Comparison of ENCODE assay signal across 18 cellular contexts in genomic region chr19:3120611-3121231, GRCh38. TPM values are rescaled to one million over a fixed set of nuclear protein-coding genes. Genes with fewer than 3 reads are reported as not detected.
A peak's percentile ranks its signal among the peaks of the same experiment; 100 is the strongest.
DNase-seq lines count a peak whose midpoint lies in the region; ATAC-seq, FAIRE-seq and TF ChIP-seq lines count a peak whose summit lies in the region.
"Had no signal": no experiment of that assay in that cellular context is flagged by ENCODE, and none has a peak within 500 bp of the region (broad histone marks: within the 10 kb centered on the region; RNA-seq: fewer than 3 reads in every experiment).

No MANE protein-coding gene starts in this region.

- H3K9me3 ChIP-seq in left ventricle myocardium inferior (replicated peaks) (no peaks in the 10 kb centered on the region), K562 (replicated peaks; ENCODE audit: control insufficient read depth, insufficient read depth, low read depth, low read length) (no peaks in the 10 kb centered on the region), neuronal stem cell (replicated peaks in 1 of 2; ENCODE audit: control insufficient read depth in 2 of 2, insufficient read depth in 1 of 2, low read depth in 1 of 2, low read length in 2 of 2) (peaks cover 0 to 2% of the 10 kb centered on the region in 2 donors), mesenchymal stem cell (ENCODE audit: control insufficient read depth, low read length) (no peaks in the 10 kb centered on the region), lower lobe of right lung (no peaks in the 10 kb centered on the region)
- H3K9me3 ChIP-seq: SJCRH30 had no signal

- H4K20me1 ChIP-seq in K562 (replicated peaks; ENCODE audit: control insufficient read depth, insufficient read depth, low read length) = no peaks in the 10 kb centered on the region

- H4K8ac ChIP-seq in neuronal stem cell (ENCODE audit: low read depth, low read length) (no peak overlapping the region), mesenchymal stem cell (ENCODE audit: low read length) (no peak overlapping the region)

- no peak overlapping the region for H2AFZ ChIP-seq in K562 (ENCODE audit: low read depth, low read length)
- no peak overlapping the region for H2AFZ ChIP-seq in neuronal stem cell (ENCODE audit: low read length)
- no peak overlapping the region for H2AFZ ChIP-seq in mesenchymal stem cell (ENCODE audit: low read depth, low read length)

- peaks cover 63% of the 10 kb centered on the region for H3K36me3 ChIP-seq in left ventricle myocardium inferior
- H3K36me3 ChIP-seq in K562 (ENCODE audit: control insufficient read depth, insufficient read depth, low read length) = peaks cover 19% of the 10 kb centered on the region; the same call in 1 of the 3 replicates
- peaks cover 0 to 10% of the 10 kb centered on the region in 2 donors for H3K36me3 ChIP-seq in neuronal stem cell (replicated peaks in 1 of 2; ENCODE audit: control insufficient read depth in 2 of 2, insufficient read depth in 2 of 2, low read length in 2 of 2)
- peaks cover 20 to 75% of the 10 kb centered on the region in 2 experiments for H3K36me3 ChIP-seq in mesenchymal stem cell (ENCODE audit: control insufficient read depth in 1 of 2, insufficient read depth in 2 of 2, low read depth in 1 of 2, low read length in 2 of 2)
- peaks cover 53% of the 10 kb centered on the region for H3K36me3 ChIP-seq in lower lobe of right lung
- H3K36me3 ChIP-seq: SJCRH30 had no signal

- no peak overlapping the region for H2BK12ac ChIP-seq in neuronal stem cell (ENCODE audit: low read length)
- no peak overlapping the region for H2BK12ac ChIP-seq in mesenchymal stem cell (ENCODE audit: low read length in 2 of 2)

- no peaks in the 10 kb centered on the region for H3K79me2 ChIP-seq in K562 (ENCODE audit: control insufficient read depth, insufficient read depth, low read length)

- H3K23ac ChIP-seq in neuronal stem cell (ENCODE audit: low read depth, low read length, poor library complexity) (peak overlapping the region; percentile 55), mesenchymal stem cell (ENCODE audit: low read length in 2 of 2) (no peak overlapping the region)

- H4K91ac ChIP-seq in neuronal stem cell (ENCODE audit: low read depth, low read length, poor library complexity) (no peak overlapping the region), mesenchymal stem cell (ENCODE audit: low read length) (no peak overlapping the region)

- TF ChIP-seq EP300 in K562 (IDR thresholded peaks at IDR 0.05; ENCODE audit: low read length) = no peak

- no peak overlapping the region for H2BK15ac ChIP-seq in neuronal stem cell (ENCODE audit: low read length)
- no peak overlapping the region for H2BK15ac ChIP-seq in mesenchymal stem cell (ENCODE audit: low read depth, poor library complexity, severe bottlenecking)

- CTCF ChIA-PET in K562 (lab: Yijun Ruan, JAX; ENCODE audit: low intra/inter-chr PET ratio) = no interaction called here

- H3K27ac ChIP-seq in left ventricle myocardium inferior (replicated peaks) (no peak overlapping the region), K562 (ENCODE audit: extremely low read depth, low read depth, low read length) (no peak overlapping the region), neuronal stem cell (replicated peaks; ENCODE audit: low read length) (no peak overlapping the region), mesenchymal stem cell (ENCODE audit: low read length, poor library complexity, severe bottlenecking) (no peak overlapping the region), lower lobe of right lung (no peak overlapping the region)
- H3K27ac ChIP-seq: 22Rv1, SJCRH30 had no signal

- H3K9ac ChIP-seq in K562 (ENCODE audit: insufficient read depth in 1 of 2, low read depth in 2 of 2, low read length in 2 of 2) (no peak overlapping the region; a peak in 1 of 4 replicates), neuronal stem cell (ENCODE audit: low read depth, low read length, poor library complexity) (no peak overlapping the region), mesenchymal stem cell (ENCODE audit: low read length) (no peak overlapping the region)

- no peak overlapping the region for H2BK120ac ChIP-seq in neuronal stem cell (ENCODE audit: low read depth, low read length)
- no peak overlapping the region for H2BK120ac ChIP-seq in mesenchymal stem cell (ENCODE audit: low read depth, low read length)

- in situ Hi-C loops in K562 (cut with MboI) = no loop called here

- 98% methylated on average over 17 of the region's 31 CpGs for WGBS in K562 (ENCODE audit: insufficient coverage, low coverage, missing lambda C conversion rate)
- WGBS in neuronal stem cell (ENCODE audit: extremely low coverage in 2 of 2, insufficient read length in 2 of 2, insufficient replicate concordance in 1 of 2), 2 donors = no CpG with 5 or more reads among the region's 31 CpGs
- 98% methylated on average over 31 of the region's 31 CpGs for WGBS in mesenchymal stem cell

- H3K27me3 ChIP-seq in left ventricle myocardium inferior (ENCODE audit: low read depth) (no peaks in the 10 kb centered on the region), K562 (ENCODE audit: control insufficient read depth in 2 of 2, insufficient read depth in 2 of 2, low read length in 2 of 2) (no peaks in the 10 kb centered on the region), neuronal stem cell (ENCODE audit: control insufficient read depth in 3 of 3, insufficient read depth in 3 of 3, low read depth in 1 of 3, low read length in 3 of 3) (no peaks in the 10 kb centered on the region), mesenchymal stem cell (ENCODE audit: control insufficient read depth in 1 of 2, insufficient read depth in 1 of 2, low read length in 2 of 2) (no peaks in the 10 kb centered on the region), lower lobe of right lung (ENCODE audit: low read depth) (no peaks in the 10 kb centered on the region)
- H3K27me3 ChIP-seq: SJCRH30 had no signal

- FAIRE-seq in K562 (lab: Jason Lieb, UNC) = no peak
- FAIRE-seq: H1 had no signal

- H3K4me1 ChIP-seq in left ventricle myocardium inferior (peaks cover 11% of the 10 kb centered on the region), K562 (replicated peaks in 1 of 2; ENCODE audit: control insufficient read depth in 2 of 2, insufficient read depth in 2 of 2, low read length in 2 of 2) (peaks cover 0 to 40% of the 10 kb centered on the region in 2 experiments; a peak in 2 of 5 replicates), neuronal stem cell (ENCODE audit: control insufficient read depth in 2 of 2, insufficient read depth in 1 of 2, low read depth in 1 of 2, low read length in 2 of 2) (peaks cover 3 to 5% of the 10 kb centered on the region in 2 donors), mesenchymal stem cell (ENCODE audit: control insufficient read depth, insufficient read depth, low read depth, low read length) (peaks cover 26% of the 10 kb centered on the region), lower lobe of right lung (peaks cover 5% of the 10 kb centered on the region)
- H3K4me1 ChIP-seq: SJCRH30 had no signal

- H3K79me1 ChIP-seq in neuronal stem cell (ENCODE audit: low read depth, low read length) (peaks cover 3% of the 10 kb centered on the region), mesenchymal stem cell (replicated peaks; ENCODE audit: low read length, poor library complexity, severe bottlenecking) (peaks cover 43% of the 10 kb centered on the region)

- no peak overlapping the region for H3K18ac ChIP-seq in neuronal stem cell (ENCODE audit: low read length)
- no peak overlapping the region for H3K18ac ChIP-seq in mesenchymal stem cell (ENCODE audit: low read depth in 1 of 2, low read length in 2 of 2)

- H2BK5ac ChIP-seq in neuronal stem cell (ENCODE audit: low read length) (no peak overlapping the region), mesenchymal stem cell (ENCODE audit: low read depth, low read length, poor library complexity, severe bottlenecking) (no peak overlapping the region)

- no peak for TF ChIP-seq CTCF in left ventricle myocardium inferior (IDR thresholded peaks at IDR 0.05; ENCODE audit: borderline replicate concordance)
- no peak for TF ChIP-seq CTCF in K562 (IDR thresholded peaks at IDR 0.05 in 2 of 3, conservative IDR thresholded peaks at IDR 0.05 in 1 of 3; ENCODE audit: insufficient read depth in 2 of 3, low read depth in 1 of 3, low read length in 3 of 3)
- no peak for TF ChIP-seq CTCF in lower lobe of right lung (IDR thresholded peaks at IDR 0.05)

- H3K4me3 ChIP-seq in left ventricle myocardium inferior = no peak overlapping the region
- no peak overlapping the region for H3K4me3 ChIP-seq in K562
- H3K4me3 ChIP-seq in neuronal stem cell (ENCODE audit: low read length in 2 of 2) = no peak overlapping the region
- no peak overlapping the region for H3K4me3 ChIP-seq in mesenchymal stem cell (ENCODE audit: insufficient read depth in 1 of 2, low read depth in 1 of 2, low read length in 2 of 2)
- H3K4me3 ChIP-seq in lower lobe of right lung = no peak overlapping the region
- H3K4me3 ChIP-seq: SJCRH30 had no signal

- no peak overlapping the region for H2AK5ac ChIP-seq in neuronal stem cell (ENCODE audit: low read depth, low read length)
- H2AK5ac ChIP-seq in mesenchymal stem cell (ENCODE audit: low read length, severe bottlenecking) = no peak overlapping the region

- BruUV-seq in K562 (replicated peaks; lab: Mats Ljungman, UMichigan) = no TSS peak

- no peak for TF ChIP-seq RAD21 in K562 (CRISPR knock-in tag; conservative IDR thresholded peaks at IDR 0.05 in 1 of 2, IDR thresholded peaks at IDR 0.05 in 1 of 2)

- DNase-seq in Right ventricle myocardium inferior (ENCODE audit: missing footprints) = peak; percentile 45
- DNase-seq in left ventricle myocardium inferior = no peak
- DNase-seq in K562 (ENCODE audit: extremely low read depth in 1 of 4, low spot score in 3 of 4) = no peak
- no peak for DNase-seq in neuronal stem cell (ENCODE audit: low spot score)
- no peak for DNase-seq in mesenchymal stem cell
- DNase-seq in lower lobe of right lung = no peak
- DNase-seq: AML-193, DMS79, NCI-H1417 treated with DMSO at 0.1 percent for 48 hours, NCI-H187 treated with DMSO at 0.1 percent for 48 hours, NCI-H2227 treated with DMSO at 0.1 percent for 48 hours, NCI-H510A treated with DMSO at 0.1 percent for 48 hours, NCI-H774, OCI-M1, SJCRH30 had no signal

- H3K14ac ChIP-seq in neuronal stem cell (ENCODE audit: low read length) (no peak overlapping the region), mesenchymal stem cell (ENCODE audit: low read length in 2 of 2) (no peak overlapping the region)

- intact Hi-C loops in Right ventricle myocardium inferior (cut with DNase I) = no loop called here
- intact Hi-C loops in left ventricle myocardium inferior (cut with micrococcal nuclease) = no loop called here
- intact Hi-C loops in K562 (cut with micrococcal nuclease) = no loop called here
- intact Hi-C loops in lower lobe of right lung (cut with DNase I) = no loop called here

- H3K4me2 ChIP-seq in K562 (ENCODE audit: insufficient read depth, low read length) (no peak overlapping the region), neuronal stem cell (ENCODE audit: insufficient read depth, low read length, poor library complexity, severe bottlenecking) (no peak overlapping the region), mesenchymal stem cell (ENCODE audit: low read length, poor library complexity, severe bottlenecking) (no peak overlapping the region)

- TF ChIP-seq POLR2A in K562 (conservative IDR thresholded peaks at IDR 0.05) = no peak

- POLR2A ChIA-PET in K562 (lab: Yijun Ruan, JAX) = interaction anchor here (0.6 to 1.3 kb wide), 2 partner anchors 133 to 170 kb away, joined by 3 to 4 read pairs; no protein-coding TSS in a partner anchor

- no peaks in the 10 kb centered on the region for H3K9me1 ChIP-seq in K562 (ENCODE audit: control insufficient read depth, insufficient read depth, low read length)

- ATAC-seq in Right ventricle myocardium inferior = no peak
- ATAC-seq in K562 = no peak
- no peak for ATAC-seq in lower lobe of right lung

- no peak overlapping the region for H3K4ac ChIP-seq in neuronal stem cell (ENCODE audit: low read length)
- no peak overlapping the region for H3K4ac ChIP-seq in mesenchymal stem cell (ENCODE audit: low read depth in 1 of 2, low read length in 2 of 2)

RNA-seq across cellular contexts. Expression of gene GNA15, which starts 15.1 kb away (rescaled TPM):
- total RNA-seq in Right ventricle myocardium inferior (2.9 TPM), left ventricle myocardium inferior (1.2 TPM), K562 (2014; rRNA removed) (0.09 TPM in 1 of 2 replicates, not detected in the other), K562 (2014; rRNA removed; fragmentation: Illumina TruSeq; extraction: Trizol) (0.07 and 0.13 TPM in 2 replicates), K562 (2015; rRNA removed; fragmentation: Illumina TruSeq; extraction: Trizol) (0.19 and 0.22 TPM in 2 replicates), K562 (2021) (0.13 and 0.24 TPM in 2 replicates), lower lobe of right lung (24.2 TPM)
- total RNA-seq in K562 (2011; cell fraction: chromatin; rRNA removed; ENCODE audit: low replicate concordance) = 0.35 TPM in 1 of 2 replicates, not detected in the other
- total RNA-seq in K562 (2011; cell fraction: nucleolus; rRNA removed) = 0.13 and 0.17 TPM in 2 replicates
- not detected in 2 replicates for total RNA-seq in K562 (2011; cell fraction: nucleoplasm; rRNA removed)
- polyA plus RNA-seq in K562 (2011; rRNA removed) (0.19 and 0.22 TPM in 2 replicates), K562 (2014; fragmentation: Illumina TruSeq; extraction: Trizol) (0.10 and 0.22 TPM in 2 replicates), K562 (2014; fragmentation: Nextera tagmentation; extraction: Ambion mirVana) (under 1 TPM in 1 of 2 experiments, not detected in 1; 0.03 TPM), K562 (2014; rRNA removed) (0.11 and 0.35 TPM in 2 replicates)
- 0.18 and 0.25 TPM in 2 replicates for polyA plus RNA-seq in K562 (2011; cell fraction: cytosol; rRNA removed)
- polyA plus RNA-seq in K562 (2011; cell fraction: nucleus; rRNA removed) = 0.29 and 0.40 TPM in 2 replicates
- 0.65 and 0.76 TPM in 2 replicates for polyA plus RNA-seq in K562 (2012)
- 0.27 TPM in 1 of 2 replicates, not detected in the other for polyA minus RNA-seq in K562 (2011; rRNA and poly(A)+ RNA removed)
- not detected in 2 replicates for polyA minus RNA-seq in K562 (2011; cell fraction: cytosol; rRNA and poly(A)+ RNA removed)
- 0.13 TPM in 1 of 2 replicates, not detected in the other for polyA minus RNA-seq in K562 (2011; cell fraction: nucleus; rRNA and poly(A)+ RNA removed)
- polyA plus RNA-seq in neuronal stem cell (2013, experiment 1 of 2) = 0.01 TPM
- not detected for polyA plus RNA-seq in neuronal stem cell (2013, experiment 2 of 2)
- 0.03 TPM for polyA plus RNA-seq in mesenchymal stem cell (2013, experiment 1 of 2)
- 0.03 TPM for polyA plus RNA-seq in mesenchymal stem cell (2013, experiment 2 of 2)

RNA-seq across cellular contexts. Expression of gene GNA11, which starts 26.6 kb away (rescaled TPM):
- total RNA-seq in Right ventricle myocardium inferior = 64.7 TPM
- total RNA-seq in left ventricle myocardium inferior = 58.1 TPM
- 18.8 and 42.3 TPM in 2 replicates for total RNA-seq in K562 (2011; cell fraction: chromatin; rRNA removed; ENCODE audit: low replicate concordance)
- 20.7 and 22.8 TPM in 2 replicates for total RNA-seq in K562 (2011; cell fraction: nucleolus; rRNA removed)
- 12.6 and 17.6 TPM in 2 replicates for total RNA-seq in K562 (2011; cell fraction: nucleoplasm; rRNA removed)
- 14.5 and 19.3 TPM in 2 replicates for total RNA-seq in K562 (2014; rRNA removed)
- 7.0 and 12.7 TPM in 2 replicates for total RNA-seq in K562 (2014; rRNA removed; fragmentation: Illumina TruSeq; extraction: Trizol)
- 13.4 and 16.5 TPM in 2 replicates for total RNA-seq in K562 (2015; rRNA removed; fragmentation: Illumina TruSeq; extraction: Trizol)
- 24.3 and 24.8 TPM in 2 replicates for total RNA-seq in K562 (2021)
- 3.6 and 9.7 TPM in 2 replicates for polyA plus RNA-seq in K562 (2011; rRNA removed)
- polyA plus RNA-seq in K562 (2011; cell fraction: cytosol; rRNA removed) = 11.1 and 14.7 TPM in 2 replicates
- 18.1 and 22.6 TPM in 2 replicates for polyA plus RNA-seq in K562 (2011; cell fraction: nucleus; rRNA removed)
- 22.6 and 23.5 TPM in 2 replicates for polyA plus RNA-seq in K562 (2012)
- polyA plus RNA-seq in K562 (2014; fragmentation: Illumina TruSeq; extraction: Trizol) = 23.5 and 24.5 TPM in 2 replicates
- under 1 TPM; 0.18 to 0.21 TPM for polyA plus RNA-seq in K562 (2014; fragmentation: Nextera tagmentation; extraction: Ambion mirVana)
- 16.6 and 18.2 TPM in 2 replicates for polyA plus RNA-seq in K562 (2014; rRNA removed)
- polyA minus RNA-seq in K562 (2011; rRNA and poly(A)+ RNA removed) = 1.6 and 10.8 TPM in 2 replicates
- polyA minus RNA-seq in K562 (2011; cell fraction: cytosol; rRNA and poly(A)+ RNA removed) = 10.8 and 11.5 TPM in 2 replicates
- polyA minus RNA-seq in K562 (2011; cell fraction: nucleus; rRNA and poly(A)+ RNA removed) = 4.6 and 5.7 TPM in 2 replicates
- 19.2 TPM for polyA plus RNA-seq in neuronal stem cell (2013, experiment 1 of 2)
- polyA plus RNA-seq in neuronal stem cell (2013, experiment 2 of 2) = 20.0 TPM
- polyA plus RNA-seq in mesenchymal stem cell (2013, experiment 1 of 2) = 49.8 TPM
- 49.0 TPM for polyA plus RNA-seq in mesenchymal stem cell (2013, experiment 2 of 2)
- total RNA-seq in lower lobe of right lung = 60.6 TPM

RNA-seq across cellular contexts. Expression of gene S1PR4, which starts 57.8 kb away (rescaled TPM):
- total RNA-seq in Right ventricle myocardium inferior = 1.2 TPM
- total RNA-seq in left ventricle myocardium inferior = 0.60 TPM
- not detected in 2 replicates for total RNA-seq in K562 (2011; cell fraction: chromatin; rRNA removed; ENCODE audit: low replicate concordance)
- total RNA-seq in K562 (2011; cell fraction: nucleolus; rRNA removed) = not detected in 2 replicates
- not detected in 2 replicates for total RNA-seq in K562 (2011; cell fraction: nucleoplasm; rRNA removed)
- not detected in 2 replicates for total RNA-seq in K562 (2014; rRNA removed)
- not detected in 2 replicates for total RNA-seq in K562 (2014; rRNA removed; fragmentation: Illumina TruSeq; extraction: Trizol)
- not detected in 2 replicates for total RNA-seq in K562 (2015; rRNA removed; fragmentation: Illumina TruSeq; extraction: Trizol)
- total RNA-seq in K562 (2021) = 0.18 and 0.27 TPM in 2 replicates
- not detected in 2 replicates for polyA plus RNA-seq in K562 (2011; rRNA removed)
- polyA plus RNA-seq in K562 (2011; cell fraction: cytosol; rRNA removed) = 0.04 TPM in 1 of 2 replicates, not detected in the other
- 0.08 and 0.53 TPM in 2 replicates for polyA plus RNA-seq in K562 (2011; cell fraction: nucleus; rRNA removed)
- not detected in 2 replicates for polyA plus RNA-seq in K562 (2012)
- polyA plus RNA-seq in K562 (2014; fragmentation: Illumina TruSeq; extraction: Trizol) = not detected in 2 replicates
- not detected for polyA plus RNA-seq in K562 (2014; fragmentation: Nextera tagmentation; extraction: Ambion mirVana)
- polyA plus RNA-seq in K562 (2014; rRNA removed) = 0.07 TPM in 1 of 2 replicates, not detected in the other
- polyA minus RNA-seq in K562 (2011; rRNA and poly(A)+ RNA removed) = not detected in 2 replicates
- polyA minus RNA-seq in K562 (2011; cell fraction: cytosol; rRNA and poly(A)+ RNA removed) = not detected in 2 replicates
- polyA minus RNA-seq in K562 (2011; cell fraction: nucleus; rRNA and poly(A)+ RNA removed) = 0.13 TPM in 1 of 2 replicates, not detected in the other
- polyA plus RNA-seq in neuronal stem cell (2013, experiment 1 of 2) = not detected
- polyA plus RNA-seq in neuronal stem cell (2013, experiment 2 of 2) = not detected
- polyA plus RNA-seq in mesenchymal stem cell (2013, experiment 1 of 2) = not detected
- polyA plus RNA-seq in mesenchymal stem cell (2013, experiment 2 of 2) = not detected
- 35.7 TPM for total RNA-seq in lower lobe of right lung
- total RNA-seq: H1, RPMI7951, SJCRH30 had no signal
- polyA plus RNA-seq: H1 had no signal

RNA-seq across cellular contexts. Expression of gene TLE5, which starts 58.4 kb away (rescaled TPM):
- total RNA-seq in Right ventricle myocardium inferior = 775 TPM
- 799 TPM for total RNA-seq in left ventricle myocardium inferior
- 147 and 335 TPM in 2 replicates for total RNA-seq in K562 (2011; cell fraction: chromatin; rRNA removed; ENCODE audit: low replicate concordance)
- total RNA-seq in K562 (2011; cell fraction: nucleolus; rRNA removed) = 259 and 282 TPM in 2 replicates
- total RNA-seq in K562 (2011; cell fraction: nucleoplasm; rRNA removed) = 209 and 242 TPM in 2 replicates
- total RNA-seq in K562 (2014; rRNA removed) = 264 and 355 TPM in 2 replicates
- 75.8 and 89.1 TPM in 2 replicates for total RNA-seq in K562 (2014; rRNA removed; fragmentation: Illumina TruSeq; extraction: Trizol)
- 172 and 178 TPM in 2 replicates for total RNA-seq in K562 (2015; rRNA removed; fragmentation: Illumina TruSeq; extraction: Trizol)
- total RNA-seq in K562 (2021) = 347 and 360 TPM in 2 replicates
- 280 and 366 TPM in 2 replicates for polyA plus RNA-seq in K562 (2011; rRNA removed)
- 357 and 770 TPM in 2 replicates for polyA plus RNA-seq in K562 (2011; cell fraction: cytosol; rRNA removed)
- polyA plus RNA-seq in K562 (2011; cell fraction: nucleus; rRNA removed) = 343 and 561 TPM in 2 replicates
- 396 and 430 TPM in 2 replicates for polyA plus RNA-seq in K562 (2012)
- polyA plus RNA-seq in K562 (2014; fragmentation: Illumina TruSeq; extraction: Trizol) = 235 and 381 TPM in 2 replicates
- polyA plus RNA-seq in K562 (2014; fragmentation: Nextera tagmentation; extraction: Ambion mirVana) = 1 to 10 TPM; 2.0 to 6.2 TPM
- polyA plus RNA-seq in K562 (2014; rRNA removed) = 316 and 334 TPM in 2 replicates
- polyA minus RNA-seq in K562 (2011; rRNA and poly(A)+ RNA removed) = 222 and 305 TPM in 2 replicates
- 290 and 401 TPM in 2 replicates for polyA minus RNA-seq in K562 (2011; cell fraction: cytosol; rRNA and poly(A)+ RNA removed)
- polyA minus RNA-seq in K562 (2011; cell fraction: nucleus; rRNA and poly(A)+ RNA removed) = 64.5 and 71.5 TPM in 2 replicates
- 162 TPM for polyA plus RNA-seq in neuronal stem cell (2013, experiment 1 of 2)
- 164 TPM for polyA plus RNA-seq in neuronal stem cell (2013, experiment 2 of 2)
- polyA plus RNA-seq in mesenchymal stem cell (2013, experiment 1 of 2) = 329 TPM
- polyA plus RNA-seq in mesenchymal stem cell (2013, experiment 2 of 2) = 321 TPM
- total RNA-seq in lower lobe of right lung = 413 TPM

Comparison
In these comparisons a context has a peak if more than half of its experiments do, and no peak if none do; other contexts are left out.
1. RNA of gene S1PR4, which starts 57.8 kb away (total RNA-seq): 35.7 TPM in lower lobe of right lung (single experiment); 1.2 TPM in Right ventricle myocardium inferior (single experiment), 0.60 TPM in left ventricle myocardium inferior (single experiment) and 0.18 to 0.27 TPM in K562; every median in the first group is over 10 times any median in the second.